In genomic region chr20:33464759-33465158, GRCh38 we compare ENCODE assay signal across 7 cellular contexts. TPM values are rescaled to one million over a fixed set of nuclear protein-coding genes. Genes with fewer than 3 reads are reported as not detected.
DNase-seq lines count a peak whose midpoint lies in the region; ATAC-seq and TF ChIP-seq lines count a peak whose summit lies in the region.
"Not testable (repeated sequence)": the region's sequence is repeated elsewhere in the genome, so short reads cannot be mapped to it uniquely, and the experiment has no call there.

No MANE protein-coding gene starts in this region.

- not testable (repeated sequence) for H3K27me3 Mint-ChIP-seq in activated B cell treated with CpG ODN at 0.5 μM for 24 hours
- peaks cover 15% of the 10 kb centered on the region for H3K27me3 Mint-ChIP-seq in glutamatergic neuron (ENCODE audit: unreplicated experiment)

- CTCF ChIA-PET in A673 (lab: Charles Lee); HEK293 (lab: Yijun Ruan, JAX); activated B cell treated with CpG ODN at 0.5 μM for 24 hours (lab: Charles Lee): not testable (repeated sequence)

- peaks cover 26% of the 10 kb centered on the region for H3K4me1 Mint-ChIP-seq in activated B cell treated with CpG ODN at 0.5 μM for 24 hours
- peaks cover 23% of the 10 kb centered on the region for H3K4me1 Mint-ChIP-seq in glutamatergic neuron (ENCODE audit: low read depth, unreplicated experiment)

- H3K27ac ChIP-seq in A673 (ENCODE audit: low read depth, low read length, poor library complexity, severe bottlenecking); HEK293 (ENCODE audit: extremely low read depth, low read depth, low read length): not testable (repeated sequence)
- peak overlapping the region; percentile 96 for H3K27ac ChIP-seq in caudate nucleus (ENCODE audit: low read depth, low read length)
- peak overlapping the region; percentile 74 for H3K27ac ChIP-seq in neutrophil
- peak overlapping the region; percentile 95 for H3K27ac ChIP-seq in substantia nigra (ENCODE audit: low read depth, low read length, poor library complexity, severe bottlenecking)

- not testable (repeated sequence) for TF ChIP-seq CTCF in A673 (conservative IDR thresholded peaks at IDR 0.05; ENCODE audit: low read depth, low read length); HEK293 (tag by site-specific recombination; IDR thresholded peaks at IDR 0.05); activated B cell treated with CpG ODN at 0.5 μM for 24 hours (IDR thresholded peaks at IDR 0.05); glutamatergic neuron (IDR thresholded peaks at IDR 0.05; ENCODE audit: partially characterized antibody, unreplicated experiment); neutrophil (IDR thresholded peaks at IDR 0.05)

- intact Hi-C loops in A673 (cut with micrococcal nuclease; ENCODE audit: unreplicated experiment); activated B cell treated with CpG ODN at 0.5 μM for 24 hours (cut with micrococcal nuclease): not testable (repeated sequence)

- H3K27me3 ChIP-seq in A673 (replicated peaks; ENCODE audit: insufficient read depth, low read depth, low read length, poor library complexity); neutrophil: not testable (repeated sequence)

- POLR2A ChIA-PET in A673 (lab: Charles Lee; ENCODE audit: low non-redundant PET), result not testable (repeated sequence)
- POLR2A ChIA-PET in HEK293 (lab: Yijun Ruan, JAX) (interaction anchor here (0.5 kb wide), 1 partner anchor 529 kb away, joined by 3 read pairs; no protein-coding TSS in a partner anchor), activated B cell treated with CpG ODN at 0.5 μM for 24 hours (lab: Charles Lee) (interaction anchor here (0.7 kb wide), 1 partner anchor 9 kb away, joined by 9 read pairs; no protein-coding TSS in a partner anchor)

- peak; percentile 45 for DNase-seq in A673 (ENCODE audit: low spot score)
- DNase-seq in activated B cell treated with CpG ODN at 0.5 μM for 24 hours; caudate nucleus (lab: John Stamatoyannopoulos, UW); glutamatergic neuron; substantia nigra (lab: John Stamatoyannopoulos, UW): not testable (repeated sequence)

- not testable (repeated sequence) for H3K36me3 Mint-ChIP-seq in activated B cell treated with CpG ODN at 0.5 μM for 24 hours (ENCODE audit: low read depth); glutamatergic neuron (ENCODE audit: unreplicated experiment)

- H3K9me3 ChIP-seq in A673 (ENCODE audit: low read depth, low read length, poor library complexity, severe bottlenecking); HEK293 (ENCODE audit: control insufficient read depth, insufficient read depth, low read depth, low read length); neutrophil: not testable (repeated sequence)

- not testable (repeated sequence) for H3K9me3 Mint-ChIP-seq in activated B cell treated with CpG ODN at 0.5 μM for 24 hours
- H3K9me3 Mint-ChIP-seq in glutamatergic neuron (ENCODE audit: unreplicated experiment), result peaks cover 11% of the 10 kb centered on the region

- not testable (repeated sequence) for H3K4me1 ChIP-seq in A673 (ENCODE audit: insufficient read depth, low read length, poor library complexity, severe bottlenecking); HEK293 (ENCODE audit: control insufficient read depth, insufficient read depth, low read length)
- peaks cover 53% of the 10 kb centered on the region in 2 experiments for H3K4me1 ChIP-seq in neutrophil (ENCODE audit: control insufficient read depth in 1 of 2, insufficient read depth in 1 of 2, low read depth in 1 of 2, low read length in 1 of 2)

- BruUV-seq in A673 (replicated peaks; lab: Mats Ljungman, UMichigan), result not testable (repeated sequence)

- not testable (repeated sequence) for H3K36me3 ChIP-seq in A673 (ENCODE audit: insufficient read depth, low read length, poor library complexity, severe bottlenecking); HEK293 (ENCODE audit: control insufficient read depth in 2 of 2, insufficient read depth in 1 of 2, low read length in 2 of 2); neutrophil

- peak overlapping the region; percentile 43 for H3K27ac Mint-ChIP-seq in activated B cell treated with CpG ODN at 0.5 μM for 24 hours
- H3K27ac Mint-ChIP-seq in glutamatergic neuron (ENCODE audit: unreplicated experiment), result peak overlapping the region; percentile 90

- H3K4me3 Mint-ChIP-seq in activated B cell treated with CpG ODN at 0.5 μM for 24 hours, result not testable (repeated sequence)
- peak overlapping the region; percentile 41 for H3K4me3 Mint-ChIP-seq in glutamatergic neuron (ENCODE audit: unreplicated experiment)

- H3K4me3 ChIP-seq in A673 (ENCODE audit: low read depth, low read length, poor library complexity, severe bottlenecking); HEK293 (ENCODE audit: low read depth, low read length); neutrophil (ENCODE audit: low read depth in 1 of 2, low read length in 1 of 2): not testable (repeated sequence)

- ATAC-seq in activated B cell treated with CpG ODN at 0.5 μM for 24 hours (ENCODE audit: low read depth), result not testable (repeated sequence)

TF ChIP-seq in HEK293, 187 proteins besides CTCF, POLR2A, EP300 and RAD21:
- peak; percentile 70 for TF ChIP-seq ZNF596 (tag by site-specific recombination; IDR thresholded peaks at IDR 0.05)
- TF ChIP-seq ZNF366 (tag by site-specific recombination; conservative IDR thresholded peaks at IDR 0.05), result peak; percentile 93
TF ChIP-seq in HEK293: peak in this region for 2; not testable (repeated sequence) for 185.

RNA-seq across cellular contexts. Expression of gene SNTA1, which starts 21.2 kb away (rescaled TPM):
- total RNA-seq in A673 (2021), result 4.4 and 7.5 TPM in 2 replicates
- total RNA-seq in activated B cell treated with CpG ODN at 0.5 μM for 24 hours, result 1.7 and 2.0 TPM in 2 replicates
- total RNA-seq in glutamatergic neuron (ENCODE audit: unreplicated experiment), result 4.5 TPM

RNA-seq across cellular contexts. Expression of gene CBFA2T2, which starts 25.1 kb away (rescaled TPM):
- total RNA-seq in A673 (2021) (13.1 and 15.2 TPM in 2 replicates), activated B cell treated with CpG ODN at 0.5 μM for 24 hours (13.9 and 15.8 TPM in 2 replicates), glutamatergic neuron (ENCODE audit: unreplicated experiment) (84.1 TPM)
